In genomic region chr7:140961117-140961516, GRCh38 we compare ENCODE assay signal across 8 cellular contexts.
"Had no signal": no experiment of that assay in that cellular context is flagged by ENCODE, and none has a peak within 500 bp of the region (broad histone marks: within the 10 kb centered on the region; RNA-seq: fewer than 3 reads in every experiment).

No MANE protein-coding gene starts in this region.

- ATAC-seq: GM12878 had no signal

- H3K4me3 ChIP-seq: GM12878 had no signal

- FAIRE-seq: G401.6, GM12878, GM12891, GM12892, GM18507, GM19239 had no signal

- DNase-seq: GDM1, GF-D8 had no signal
